ENCODE assay signal across 1 cellular context in the genomic region with DNA sequence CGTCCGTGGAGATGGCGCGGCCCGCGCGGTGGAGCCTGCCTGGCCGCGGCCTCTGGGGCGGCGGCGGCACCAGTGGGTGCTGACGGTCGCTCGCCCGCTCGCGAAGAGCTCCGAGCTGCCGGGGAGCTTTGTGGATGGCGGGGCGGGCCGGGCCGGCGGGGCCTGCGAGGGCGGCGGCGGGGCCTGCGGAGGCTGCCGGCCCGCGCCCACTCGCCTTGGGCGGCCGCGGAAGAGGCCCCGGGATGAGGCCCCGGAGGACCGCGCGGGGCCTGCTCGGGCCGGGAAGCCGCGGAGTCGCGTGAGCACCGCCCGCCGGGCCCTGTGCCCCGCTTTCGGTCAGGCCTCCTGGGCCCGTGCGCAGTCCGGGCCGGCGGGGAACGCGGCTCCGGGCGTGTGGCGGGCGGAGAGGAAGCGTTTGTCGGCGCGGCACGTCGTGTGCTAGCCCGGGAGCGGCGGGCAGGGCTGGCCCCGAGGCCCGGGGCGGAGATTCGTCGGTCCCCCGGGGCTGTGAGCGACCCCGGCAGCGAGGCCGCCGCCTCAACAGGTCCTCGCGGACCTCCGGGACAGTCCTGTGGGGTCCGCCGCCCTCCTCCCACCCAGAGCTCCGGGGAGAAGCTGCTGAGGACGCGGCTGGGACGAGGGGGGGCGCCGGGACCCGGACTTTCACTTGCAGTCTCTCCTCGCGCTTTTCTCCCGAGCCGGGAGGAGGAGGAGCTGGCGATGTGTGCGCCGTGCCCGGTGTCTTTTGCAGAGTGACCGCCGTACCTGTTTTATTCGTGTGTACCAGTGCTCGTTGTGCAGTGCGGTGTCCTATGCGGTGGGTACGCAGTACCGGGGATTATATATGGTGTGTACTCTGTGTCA.
TF ChIP-seq lines count a peak whose summit lies in the region.

No MANE protein-coding gene starts in this region.

TF ChIP-seq in HepG2, 621 proteins besides CTCF, POLR2A, EP300 and RAD21 (continued from another document and continues in another):
- TF ChIP-seq, protein P1, sequence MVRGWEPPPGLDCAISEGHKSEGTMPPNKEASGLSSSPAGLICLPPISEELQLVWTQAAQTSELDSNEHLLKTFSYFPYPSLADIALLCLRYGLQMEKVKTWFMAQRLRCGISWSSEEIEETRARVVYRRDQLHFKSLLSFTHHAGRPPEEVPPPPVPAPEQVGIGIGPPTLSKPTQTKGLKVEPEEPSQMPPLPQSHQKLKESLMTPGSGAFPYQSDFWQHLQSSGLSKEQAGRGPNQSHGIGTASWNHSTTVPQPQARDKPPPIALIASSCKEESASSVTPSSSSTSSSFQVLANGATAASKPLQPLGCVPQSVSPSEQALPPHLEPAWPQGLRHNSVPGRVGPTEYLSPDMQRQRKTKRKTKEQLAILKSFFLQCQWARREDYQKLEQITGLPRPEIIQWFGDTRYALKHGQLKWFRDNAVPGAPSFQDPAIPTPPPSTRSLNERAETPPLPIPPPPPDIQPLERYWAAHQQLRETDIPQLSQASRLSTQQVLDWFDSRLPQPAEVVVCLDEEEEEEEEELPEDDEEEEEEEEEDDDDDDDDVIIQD (CRISPR knock-in tag; IDR thresholded peaks at IDR 0.05; ENCODE audit: low read depth): no peak
- TF ChIP-seq CHD2 (IDR thresholded peaks at IDR 0.05; ENCODE audit: low read depth, low read length): peak; percentile 52; the same call in 1 of the 2 replicates
- TF ChIP-seq ZNF292 (CRISPR knock-in tag; IDR thresholded peaks at IDR 0.05; ENCODE audit: borderline replicate concordance, low read depth): 0 out of 2 replicates have a peak, but pooled peaks have one; percentile 13
- TF ChIP-seq NCOA1 (CRISPR knock-in tag; IDR thresholded peaks at IDR 0.05): 0 out of 2 replicates have a peak, but pooled peaks have one; percentile 56
- TF ChIP-seq SIN3A (IDR thresholded peaks at IDR 0.05; ENCODE audit: borderline replicate concordance, low read depth, low read length): 0 out of 2 replicates have a peak, but pooled peaks have one; percentile 25
- no peak for TF ChIP-seq ZNF317 (CRISPR knock-in tag; IDR thresholded peaks at IDR 0.05)
- TF ChIP-seq CBX5 (CRISPR knock-in tag; IDR thresholded peaks at IDR 0.05; ENCODE audit: borderline replicate concordance): peak; percentile 44; the same call in 1 of the 2 replicates
- peak; percentile 6; the same call in 1 of the 2 replicates for TF ChIP-seq ZNF12 (CRISPR knock-in tag; IDR thresholded peaks at IDR 0.05)
- TF ChIP-seq XBP1 (CRISPR knock-in tag; IDR thresholded peaks at IDR 0.05): no peak
- 0 out of 2 replicates have a peak, but pooled peaks have one; percentile 66 for TF ChIP-seq ZSCAN31 (CRISPR knock-in tag; IDR thresholded peaks at IDR 0.05; ENCODE audit: low read depth)
- 0 out of 2 replicates have a peak, but pooled peaks have one; percentile 20 for TF ChIP-seq ZSCAN9 (CRISPR knock-in tag; IDR thresholded peaks at IDR 0.05; ENCODE audit: borderline replicate concordance)
- peak; percentile 72 for TF ChIP-seq PHF8 (CRISPR knock-in tag; IDR thresholded peaks at IDR 0.05)
- TF ChIP-seq DMAP1 (CRISPR knock-in tag; IDR thresholded peaks at IDR 0.05): peak; percentile 46; the same call in 1 of the 2 replicates
- TF ChIP-seq HES4 (CRISPR knock-in tag; IDR thresholded peaks at IDR 0.05; ENCODE audit: borderline replicate concordance): 0 out of 2 replicates have a peak, but pooled peaks have one; percentile 28
- TF ChIP-seq SMYD3 (CRISPR knock-in tag; IDR thresholded peaks at IDR 0.05): no peak
- TF ChIP-seq MAZ (IDR thresholded peaks at IDR 0.05; ENCODE audit: borderline replicate concordance, low read depth, low read length): no peak
- peak; percentile 72 for TF ChIP-seq MAZ (CRISPR knock-in tag; IDR thresholded peaks at IDR 0.05; ENCODE audit: low read depth)
- peak; percentile 75; the same call in 1 of the 2 replicates for TF ChIP-seq KMT2A (CRISPR knock-in tag; IDR thresholded peaks at IDR 0.05)
- peak; percentile 63 for TF ChIP-seq ARNT2 (CRISPR knock-in tag; IDR thresholded peaks at IDR 0.05; ENCODE audit: low read depth)
- peak; percentile 33 to 86; a peak in 2 of 4 replicates for TF ChIP-seq HMGXB4 (CRISPR knock-in tag; IDR thresholded peaks at IDR 0.05; ENCODE audit: borderline replicate concordance in 1 of 2, low read depth in 1 of 2)
- TF ChIP-seq SPEN (CRISPR knock-in tag; IDR thresholded peaks at IDR 0.05; ENCODE audit: low read depth): peak; percentile 42; the same call in 1 of the 2 replicates
- peak; percentile 23; the same call in 1 of the 2 replicates for TF ChIP-seq ZBTB4 (CRISPR knock-in tag; IDR thresholded peaks at IDR 0.05; ENCODE audit: borderline replicate concordance)
- TF ChIP-seq ZNF557 (CRISPR knock-in tag; IDR thresholded peaks at IDR 0.05): no peak
- TF ChIP-seq ZNF276 (CRISPR knock-in tag; IDR thresholded peaks at IDR 0.05; ENCODE audit: low read depth): no peak
- peak; percentile 30 for TF ChIP-seq ZNF777 (CRISPR knock-in tag; IDR thresholded peaks at IDR 0.05)
- TF ChIP-seq NKX3-1 (CRISPR knock-in tag; IDR thresholded peaks at IDR 0.05): no peak
- TF ChIP-seq HNF1B (CRISPR knock-in tag; IDR thresholded peaks at IDR 0.05): no peak
- no peak for TF ChIP-seq NFE2L1 (CRISPR knock-in tag; IDR thresholded peaks at IDR 0.05; ENCODE audit: borderline replicate concordance)
- peak; percentile 61; the same call in 1 of the 2 replicates for TF ChIP-seq POLR2G (IDR thresholded peaks at IDR 0.05; ENCODE audit: low read depth, low read length)
- TF ChIP-seq ZNF510 (CRISPR knock-in tag; IDR thresholded peaks at IDR 0.05; ENCODE audit: low read depth): 0 out of 2 replicates have a peak, but pooled peaks have one; percentile 51
- TF ChIP-seq, protein P2, sequence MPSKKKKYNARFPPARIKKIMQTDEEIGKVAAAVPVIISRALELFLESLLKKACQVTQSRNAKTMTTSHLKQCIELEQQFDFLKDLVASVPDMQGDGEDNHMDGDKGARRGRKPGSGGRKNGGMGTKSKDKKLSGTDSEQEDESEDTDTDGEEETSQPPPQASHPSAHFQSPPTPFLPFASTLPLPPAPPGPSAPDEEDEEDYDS (CRISPR knock-in tag; IDR thresholded peaks at IDR 0.05): peak; percentile 24; the same call in 1 of the 2 replicates
- TF ChIP-seq ZSCAN21 (CRISPR knock-in tag; IDR thresholded peaks at IDR 0.05; ENCODE audit: borderline replicate concordance): peak; percentile 19; the same call in 1 of the 2 replicates
- TF ChIP-seq YEATS4 (CRISPR knock-in tag; IDR thresholded peaks at IDR 0.05; ENCODE audit: borderline replicate concordance): peak; percentile 56; the same call in 1 of the 2 replicates
- no peak for TF ChIP-seq ZNF3 (CRISPR knock-in tag; IDR thresholded peaks at IDR 0.05)
- peak; percentile 99 for TF ChIP-seq ZFY (CRISPR knock-in tag; IDR thresholded peaks at IDR 0.05)
- TF ChIP-seq, protein P3, sequence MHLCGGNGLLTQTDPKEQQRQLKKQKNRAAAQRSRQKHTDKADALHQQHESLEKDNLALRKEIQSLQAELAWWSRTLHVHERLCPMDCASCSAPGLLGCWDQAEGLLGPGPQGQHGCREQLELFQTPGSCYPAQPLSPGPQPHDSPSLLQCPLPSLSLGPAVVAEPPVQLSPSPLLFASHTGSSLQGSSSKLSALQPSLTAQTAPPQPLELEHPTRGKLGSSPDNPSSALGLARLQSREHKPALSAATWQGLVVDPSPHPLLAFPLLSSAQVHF (CRISPR knock-in tag; IDR thresholded peaks at IDR 0.05): 0 out of 2 replicates have a peak, but pooled peaks have one; percentile 32
- peak; percentile 33; the same call in 1 of the 2 replicates for TF ChIP-seq EED (CRISPR knock-in tag; IDR thresholded peaks at IDR 0.05)
- no peak for TF ChIP-seq KAT8 (CRISPR knock-in tag; IDR thresholded peaks at IDR 0.05)
- TF ChIP-seq AGO2 (optimal IDR thresholded peaks at IDR 0.05; ENCODE audit: low read depth, low read length): peak; percentile 65
- 0 out of 2 replicates have a peak, but pooled peaks have one; percentile 48 for TF ChIP-seq RFXAP (CRISPR knock-in tag; IDR thresholded peaks at IDR 0.05; ENCODE audit: borderline replicate concordance)
- no peak for TF ChIP-seq KLF9 (CRISPR knock-in tag; IDR thresholded peaks at IDR 0.05; ENCODE audit: low read depth)
- peak; percentile 71; the same call in 1 of the 2 replicates for TF ChIP-seq ZNF772 (CRISPR knock-in tag; IDR thresholded peaks at IDR 0.05)
- peak; percentile 44 for TF ChIP-seq POLR2AphosphoS5 (IDR thresholded peaks at IDR 0.05; ENCODE audit: low read depth, low read length)
- peak; percentile 52; the same call in 1 of the 2 replicates for TF ChIP-seq ZMYM4 (CRISPR knock-in tag; IDR thresholded peaks at IDR 0.05)
- TF ChIP-seq ZBTB39 (CRISPR knock-in tag; IDR thresholded peaks at IDR 0.05): 0 out of 2 replicates have a peak, but pooled peaks have one; percentile 78
